1 cellular context compared by ENCODE assay signal in genomic region chr1:213790565-213790964, GRCh38.
TF ChIP-seq lines count a peak whose summit lies in the region.

No MANE protein-coding gene starts in this region.

TF ChIP-seq in HepG2, 621 proteins besides CTCF, POLR2A, EP300 and RAD21 (continued from another document and continues in another):
- TF ChIP-seq, protein P1, sequence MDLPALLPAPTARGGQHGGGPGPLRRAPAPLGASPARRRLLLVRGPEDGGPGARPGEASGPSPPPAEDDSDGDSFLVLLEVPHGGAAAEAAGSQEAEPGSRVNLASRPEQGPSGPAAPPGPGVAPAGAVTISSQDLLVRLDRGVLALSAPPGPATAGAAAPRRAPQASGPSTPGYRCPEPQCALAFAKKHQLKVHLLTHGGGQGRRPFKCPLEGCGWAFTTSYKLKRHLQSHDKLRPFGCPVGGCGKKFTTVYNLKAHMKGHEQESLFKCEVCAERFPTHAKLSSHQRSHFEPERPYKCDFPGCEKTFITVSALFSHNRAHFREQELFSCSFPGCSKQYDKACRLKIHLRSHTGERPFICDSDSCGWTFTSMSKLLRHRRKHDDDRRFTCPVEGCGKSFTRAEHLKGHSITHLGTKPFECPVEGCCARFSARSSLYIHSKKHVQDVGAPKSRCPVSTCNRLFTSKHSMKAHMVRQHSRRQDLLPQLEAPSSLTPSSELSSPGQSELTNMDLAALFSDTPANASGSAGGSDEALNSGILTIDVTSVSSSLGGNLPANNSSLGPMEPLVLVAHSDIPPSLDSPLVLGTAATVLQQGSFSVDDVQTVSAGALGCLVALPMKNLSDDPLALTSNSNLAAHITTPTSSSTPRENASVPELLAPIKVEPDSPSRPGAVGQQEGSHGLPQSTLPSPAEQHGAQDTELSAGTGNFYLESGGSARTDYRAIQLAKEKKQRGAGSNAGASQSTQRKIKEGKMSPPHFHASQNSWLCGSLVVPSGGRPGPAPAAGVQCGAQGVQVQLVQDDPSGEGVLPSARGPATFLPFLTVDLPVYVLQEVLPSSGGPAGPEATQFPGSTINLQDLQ (CRISPR knock-in tag; IDR thresholded peaks at IDR 0.05): no peak
- no peak for TF ChIP-seq ZUFSP (CRISPR knock-in tag; IDR thresholded peaks at IDR 0.05; ENCODE audit: borderline replicate concordance)
- no peak for TF ChIP-seq SOX6 (IDR thresholded peaks at IDR 0.05)
- peak; percentile 28; the same call in 1 of the 2 replicates for TF ChIP-seq SOX6 (CRISPR knock-in tag; IDR thresholded peaks at IDR 0.05)
- TF ChIP-seq KLF16 (CRISPR knock-in tag; IDR thresholded peaks at IDR 0.05): peak in 1 of 2 experiments; percentile 48; a peak in 1 of 4 replicates
- TF ChIP-seq, protein P2, sequence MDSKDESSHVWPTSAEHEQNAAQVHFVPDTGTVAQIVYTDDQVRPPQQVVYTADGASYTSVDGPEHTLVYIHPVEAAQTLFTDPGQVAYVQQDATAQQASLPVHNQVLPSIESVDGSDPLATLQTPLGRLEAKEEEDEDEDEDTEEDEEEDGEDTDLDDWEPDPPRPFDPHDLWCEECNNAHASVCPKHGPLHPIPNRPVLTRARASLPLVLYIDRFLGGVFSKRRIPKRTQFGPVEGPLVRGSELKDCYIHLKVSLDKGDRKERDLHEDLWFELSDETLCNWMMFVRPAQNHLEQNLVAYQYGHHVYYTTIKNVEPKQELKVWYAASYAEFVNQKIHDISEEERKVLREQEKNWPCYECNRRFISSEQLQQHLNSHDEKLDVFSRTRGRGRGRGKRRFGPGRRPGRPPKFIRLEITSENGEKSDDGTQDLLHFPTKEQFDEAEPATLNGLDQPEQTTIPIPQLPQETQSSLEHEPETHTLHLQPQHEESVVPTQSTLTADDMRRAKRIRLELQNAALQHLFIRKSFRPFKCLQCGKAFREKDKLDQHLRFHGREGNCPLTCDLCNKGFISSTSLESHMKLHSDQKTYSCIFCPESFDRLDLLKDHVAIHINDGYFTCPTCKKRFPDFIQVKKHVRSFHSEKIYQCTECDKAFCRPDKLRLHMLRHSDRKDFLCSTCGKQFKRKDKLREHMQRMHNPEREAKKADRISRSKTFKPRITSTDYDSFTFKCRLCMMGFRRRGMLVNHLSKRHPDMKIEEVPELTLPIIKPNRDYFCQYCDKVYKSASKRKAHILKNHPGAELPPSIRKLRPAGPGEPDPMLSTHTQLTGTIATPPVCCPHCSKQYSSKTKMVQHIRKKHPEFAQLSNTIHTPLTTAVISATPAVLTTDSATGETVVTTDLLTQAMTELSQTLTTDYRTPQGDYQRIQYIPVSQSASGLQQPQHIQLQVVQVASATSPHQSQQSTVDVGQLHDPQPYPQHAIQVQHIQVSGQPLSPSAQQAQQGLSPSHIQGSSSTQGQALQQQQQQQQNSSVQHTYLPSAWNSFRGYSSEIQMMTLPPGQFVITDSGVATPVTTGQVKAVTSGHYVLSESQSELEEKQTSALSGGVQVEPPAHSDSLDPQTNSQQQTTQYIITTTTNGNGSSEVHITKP (CRISPR knock-in tag; IDR thresholded peaks at IDR 0.05; ENCODE audit: low read depth): no peak
- TF ChIP-seq GATA4 (IDR thresholded peaks at IDR 0.05; ENCODE audit: borderline replicate concordance, low read depth): no peak
- no peak for TF ChIP-seq ZBTB42 (CRISPR knock-in tag; IDR thresholded peaks at IDR 0.05)
- TF ChIP-seq TFDP1 (CRISPR knock-in tag; IDR thresholded peaks at IDR 0.05; ENCODE audit: borderline replicate concordance): peak; percentile 21; the same call in 1 of the 2 replicates
- TF ChIP-seq, protein P3, sequence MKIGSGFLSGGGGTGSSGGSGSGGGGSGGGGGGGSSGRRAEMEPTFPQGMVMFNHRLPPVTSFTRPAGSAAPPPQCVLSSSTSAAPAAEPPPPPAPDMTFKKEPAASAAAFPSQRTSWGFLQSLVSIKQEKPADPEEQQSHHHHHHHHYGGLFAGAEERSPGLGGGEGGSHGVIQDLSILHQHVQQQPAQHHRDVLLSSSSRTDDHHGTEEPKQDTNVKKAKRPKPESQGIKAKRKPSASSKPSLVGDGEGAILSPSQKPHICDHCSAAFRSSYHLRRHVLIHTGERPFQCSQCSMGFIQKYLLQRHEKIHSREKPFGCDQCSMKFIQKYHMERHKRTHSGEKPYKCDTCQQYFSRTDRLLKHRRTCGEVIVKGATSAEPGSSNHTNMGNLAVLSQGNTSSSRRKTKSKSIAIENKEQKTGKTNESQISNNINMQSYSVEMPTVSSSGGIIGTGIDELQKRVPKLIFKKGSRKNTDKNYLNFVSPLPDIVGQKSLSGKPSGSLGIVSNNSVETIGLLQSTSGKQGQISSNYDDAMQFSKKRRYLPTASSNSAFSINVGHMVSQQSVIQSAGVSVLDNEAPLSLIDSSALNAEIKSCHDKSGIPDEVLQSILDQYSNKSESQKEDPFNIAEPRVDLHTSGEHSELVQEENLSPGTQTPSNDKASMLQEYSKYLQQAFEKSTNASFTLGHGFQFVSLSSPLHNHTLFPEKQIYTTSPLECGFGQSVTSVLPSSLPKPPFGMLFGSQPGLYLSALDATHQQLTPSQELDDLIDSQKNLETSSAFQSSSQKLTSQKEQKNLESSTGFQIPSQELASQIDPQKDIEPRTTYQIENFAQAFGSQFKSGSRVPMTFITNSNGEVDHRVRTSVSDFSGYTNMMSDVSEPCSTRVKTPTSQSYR (CRISPR knock-in tag; IDR thresholded peaks at IDR 0.05; ENCODE audit: borderline replicate concordance): no peak
- no peak for TF ChIP-seq ZSCAN25 (CRISPR knock-in tag; IDR thresholded peaks at IDR 0.05)
- TF ChIP-seq MLX (CRISPR knock-in tag; IDR thresholded peaks at IDR 0.05): no peak
- no peak for TF ChIP-seq ZNF878 (CRISPR knock-in tag; IDR thresholded peaks at IDR 0.05)
- TF ChIP-seq POGZ (CRISPR knock-in tag; IDR thresholded peaks at IDR 0.05): peak; percentile 41; the same call in 1 of the 2 replicates
- TF ChIP-seq RARG (CRISPR knock-in tag; IDR thresholded peaks at IDR 0.05; ENCODE audit: low read depth): no peak
- TF ChIP-seq, protein P4, sequence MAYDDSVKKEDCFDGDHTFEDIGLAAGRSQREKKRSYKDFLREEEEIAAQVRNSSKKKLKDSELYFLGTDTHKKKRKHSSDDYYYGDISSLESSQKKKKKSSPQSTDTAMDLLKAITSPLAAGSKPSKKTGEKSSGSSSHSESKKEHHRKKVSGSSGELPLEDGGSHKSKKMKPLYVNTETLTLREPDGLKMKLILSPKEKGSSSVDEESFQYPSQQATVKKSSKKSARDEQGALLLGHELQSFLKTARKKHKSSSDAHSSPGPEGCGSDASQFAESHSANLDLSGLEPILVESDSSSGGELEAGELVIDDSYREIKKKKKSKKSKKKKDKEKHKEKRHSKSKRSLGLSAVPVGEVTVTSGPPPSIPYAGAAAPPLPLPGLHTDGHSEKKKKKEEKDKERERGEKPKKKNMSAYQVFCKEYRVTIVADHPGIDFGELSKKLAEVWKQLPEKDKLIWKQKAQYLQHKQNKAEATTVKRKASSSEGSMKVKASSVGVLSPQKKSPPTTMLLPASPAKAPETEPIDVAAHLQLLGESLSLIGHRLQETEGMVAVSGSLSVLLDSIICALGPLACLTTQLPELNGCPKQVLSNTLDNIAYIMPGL (CRISPR knock-in tag; IDR thresholded peaks at IDR 0.05; ENCODE audit: borderline replicate concordance in 1 of 2, low read depth in 1 of 2): peak in 1 of 2 experiments; percentile 20; a peak in 1 of 4 replicates
- TF ChIP-seq TEAD3 (CRISPR knock-in tag; optimal IDR thresholded peaks at IDR 0.05; ENCODE audit: borderline replicate concordance): peak; percentile 58
- TF ChIP-seq DNMT1 (CRISPR knock-in tag; IDR thresholded peaks at IDR 0.05): no peak
- TF ChIP-seq ZNF615 (CRISPR knock-in tag; IDR thresholded peaks at IDR 0.05; ENCODE audit: borderline replicate concordance): no peak
- TF ChIP-seq ARID5B (CRISPR knock-in tag; IDR thresholded peaks at IDR 0.05): peak; percentile 97
- TF ChIP-seq, protein P5, sequence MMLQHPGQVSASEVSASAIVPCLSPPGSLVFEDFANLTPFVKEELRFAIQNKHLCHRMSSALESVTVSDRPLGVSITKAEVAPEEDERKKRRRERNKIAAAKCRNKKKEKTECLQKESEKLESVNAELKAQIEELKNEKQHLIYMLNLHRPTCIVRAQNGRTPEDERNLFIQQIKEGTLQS (CRISPR knock-in tag; IDR thresholded peaks at IDR 0.05): 0 out of 2 replicates have a peak, but pooled peaks have one; percentile 44
- TF ChIP-seq ZNF746 (CRISPR knock-in tag; IDR thresholded peaks at IDR 0.05): no peak
- TF ChIP-seq ZNF556 (CRISPR knock-in tag; IDR thresholded peaks at IDR 0.05; ENCODE audit: borderline replicate concordance): no peak
- TF ChIP-seq SRSF1 (optimal IDR thresholded peaks at IDR 0.05; ENCODE audit: low read depth, low read length): no peak
- TF ChIP-seq ZNF12 (CRISPR knock-in tag; IDR thresholded peaks at IDR 0.05): no peak
- TF ChIP-seq, protein P6, sequence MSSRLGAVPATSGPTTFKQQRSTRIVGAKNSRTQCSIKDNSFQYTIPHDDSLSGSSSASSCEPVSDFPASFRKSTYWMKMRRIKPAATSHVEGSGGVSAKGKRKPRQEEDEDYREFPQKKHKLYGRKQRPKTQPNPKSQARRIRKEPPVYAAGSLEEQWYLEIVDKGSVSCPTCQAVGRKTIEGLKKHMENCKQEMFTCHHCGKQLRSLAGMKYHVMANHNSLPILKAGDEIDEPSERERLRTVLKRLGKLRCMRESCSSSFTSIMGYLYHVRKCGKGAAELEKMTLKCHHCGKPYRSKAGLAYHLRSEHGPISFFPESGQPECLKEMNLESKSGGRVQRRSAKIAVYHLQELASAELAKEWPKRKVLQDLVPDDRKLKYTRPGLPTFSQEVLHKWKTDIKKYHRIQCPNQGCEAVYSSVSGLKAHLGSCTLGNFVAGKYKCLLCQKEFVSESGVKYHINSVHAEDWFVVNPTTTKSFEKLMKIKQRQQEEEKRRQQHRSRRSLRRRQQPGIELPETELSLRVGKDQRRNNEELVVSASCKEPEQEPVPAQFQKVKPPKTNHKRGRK (CRISPR knock-in tag; IDR thresholded peaks at IDR 0.05): no peak
- TF ChIP-seq PLRG1 (conservative IDR thresholded peaks at IDR 0.05): no peak
- no peak for TF ChIP-seq ZHX1 (CRISPR knock-in tag; IDR thresholded peaks at IDR 0.05; ENCODE audit: low read depth)
- TF ChIP-seq NFYB (CRISPR knock-in tag; IDR thresholded peaks at IDR 0.05): no peak
- TF ChIP-seq ZNF619 (CRISPR knock-in tag; IDR thresholded peaks at IDR 0.05): no peak
- TF ChIP-seq MZF1 (CRISPR knock-in tag; IDR thresholded peaks at IDR 0.05; ENCODE audit: borderline replicate concordance): no peak
